ENCODE assay signal across 8 cellular contexts in genomic region chr13:19860884-19861655, GRCh38. TPM values are rescaled to one million over a fixed set of nuclear protein-coding genes. Genes with fewer than 3 reads are reported as not detected.
DNase-seq lines count a peak whose midpoint lies in the region; ATAC-seq and TF ChIP-seq lines count a peak whose summit lies in the region.

No MANE protein-coding gene starts in this region.

- peak; percentile 25 for DNase-seq in activated naive CD4-positive, alpha-beta T cell treated with anti-CD3 and anti-CD28 coated beads for 36 hours
- DNase-seq in activated naive CD4-positive, alpha-beta T cell treated with Interleukin-2 at 50 U/mL for 16 hours = no peak
- DNase-seq in WERI-Rb-1 = no peak
- DNase-seq in foreskin melanocyte = peak; percentile 94
- no peak for DNase-seq in stomach
- no peak for DNase-seq in NCI-H1092 (lab: John Stamatoyannopoulos, UW)
- no peak for DNase-seq in NCI-H2171 (lab: John Stamatoyannopoulos, UW)

- H3K36me3 ChIP-seq in WERI-Rb-1 (peaks cover 47% of the 10 kb centered on the region), stomach (peaks cover 0 to 23% (median under 1%) of the 10 kb centered on the region in 4 donors)

- no peak for ATAC-seq in GM21576 (IDR thresholded peaks at IDR 0.05; ENCODE audit: unreplicated experiment)

- peaks cover 1% of the 10 kb centered on the region for H3K9me3 Mint-ChIP-seq in activated naive CD4-positive, alpha-beta T cell treated with anti-CD3 and anti-CD28 coated beads for 36 hours

- intact Hi-C loops in activated naive CD4-positive, alpha-beta T cell treated with anti-CD3 and anti-CD28 coated beads for 36 hours (cut with micrococcal nuclease) = loop anchor here (5.0 to 10.0 kb wide), 3 partner anchors 276 to 1316 kb away; partner anchors contain the start of genes CRYL1, MRPL57 and SKA3
- intact Hi-C loops in stomach (cut with DNase I; ENCODE audit: low total_unique reads) = loop anchor here (10.0 kb wide), 1 partner anchor 104 kb away; no protein-coding TSS in a partner anchor

- TF ChIP-seq POLR2A in stomach (IDR thresholded peaks at IDR 0.05) = no peak

- CTCF ChIA-PET in activated naive CD4-positive, alpha-beta T cell treated with anti-CD3 and anti-CD28 coated beads for 36 hours (lab: Charles Lee) = interaction anchor here (0.6 to 1.2 kb wide), 5 partner anchors 10 to 597 kb away, joined by 3 to 5 read pairs (median 3); no protein-coding TSS in a partner anchor

- no peaks in the 10 kb centered on the region for H3K27me3 ChIP-seq in WERI-Rb-1 (ENCODE audit: insufficient read depth, low read depth, severe bottlenecking)
- no peaks in the 10 kb centered on the region for H3K27me3 ChIP-seq in stomach

- peak overlapping the region; percentile 94 for H3K4me3 Mint-ChIP-seq in activated naive CD4-positive, alpha-beta T cell treated with anti-CD3 and anti-CD28 coated beads for 36 hours

- peaks cover 20% of the 10 kb centered on the region for H3K36me3 Mint-ChIP-seq in activated naive CD4-positive, alpha-beta T cell treated with anti-CD3 and anti-CD28 coated beads for 36 hours (ENCODE audit: low read depth)

- H3K27ac Mint-ChIP-seq in activated naive CD4-positive, alpha-beta T cell treated with anti-CD3 and anti-CD28 coated beads for 36 hours = no peak overlapping the region

- TF ChIP-seq CTCF in WERI-Rb-1 (IDR thresholded peaks at IDR 0.05; ENCODE audit: low read depth, low read length) (no peak), stomach (IDR thresholded peaks at IDR 0.05) (no peak)

- peak overlapping the region; percentile 100; the same call in 1 of the 2 replicates for H3K4me3 ChIP-seq in WERI-Rb-1 (ENCODE audit: low read depth, low read length)
- peak overlapping the region in 3 of 4 donors; percentile 79 to 93 (median 85) for H3K4me3 ChIP-seq in stomach

- H3K27ac ChIP-seq in WERI-Rb-1 (peak overlapping the region; percentile 12), stomach (peak overlapping the region; percentile 19 to 100 (median 99))

- H3K4me1 ChIP-seq in stomach = peaks cover 22 to 44% (median 33%) of the 10 kb centered on the region in 4 donors

- H3K27me3 Mint-ChIP-seq in activated naive CD4-positive, alpha-beta T cell treated with anti-CD3 and anti-CD28 coated beads for 36 hours (ENCODE audit: low read depth) = no peaks in the 10 kb centered on the region

- 67 to 83% (median 78%) methylated on average over 4 of the region's 4 CpGs for WGBS in stomach, 5 donors

- no peak for TF ChIP-seq EP300 in stomach (IDR thresholded peaks at IDR 0.05)

- no peaks in the 10 kb centered on the region for H3K9me3 ChIP-seq in WERI-Rb-1 (ENCODE audit: severe bottlenecking)
- H3K9me3 ChIP-seq in stomach = no peaks in the 10 kb centered on the region

- peaks cover 37% of the 10 kb centered on the region for H3K4me1 Mint-ChIP-seq in activated naive CD4-positive, alpha-beta T cell treated with anti-CD3 and anti-CD28 coated beads for 36 hours (ENCODE audit: low read depth)

RNA-seq across cellular contexts. Expression of gene ZMYM5, which starts 2.4 kb away (rescaled TPM):
- total RNA-seq in activated naive CD4-positive, alpha-beta T cell treated with anti-CD3 and anti-CD28 coated beads for 36 hours = 1 to 10 TPM; 8.1 to 8.5 TPM
- 10 to 100 TPM in 4 of 5 donors, 1 to 10 TPM in 1; 4.9 to 67.4 (median 23.5) TPM for total RNA-seq in stomach
- 1 to 10 TPM; 4.4 to 6.6 (median 6.1) TPM for polyA plus RNA-seq in stomach

Comparison
In these comparisons a context has a peak if more than half of its experiments do, and no peak if none do; other contexts are left out.
1. DNase-seq: peak in activated naive CD4-positive, alpha-beta T cell treated with anti-CD3 and anti-CD28 coated beads for 36 hours (single experiment) and foreskin melanocyte (single experiment); none in activated naive CD4-positive, alpha-beta T cell treated with Interleukin-2 at 50 U/mL for 16 hours (single experiment), WERI-Rb-1 (single experiment), stomach (single experiment), NCI-H1092 (single experiment) and NCI-H2171 (single experiment).